ENCODE assay signal across 8 cellular contexts in genomic region chr13:36432106-36432544, GRCh38. TPM values are rescaled to one million over a fixed set of nuclear protein-coding genes. Genes with fewer than 3 reads are reported as not detected.
A peak's percentile ranks its signal among the peaks of the same experiment; 100 is the strongest.
DNase-seq lines count a peak whose midpoint lies in the region; ATAC-seq and TF ChIP-seq lines count a peak whose summit lies in the region.

Gene CCNA1, plus strand, starts transcription at chr13:36432495. Its CDS starts 562 bp downstream, at chr13:36433057.

- H3K27ac ChIP-seq in heart right ventricle: no peak within 1 kb of the TSS

- TF ChIP-seq CTCF in heart right ventricle (IDR thresholded peaks at IDR 0.05): no peak

- H3K4me3 ChIP-seq in heart right ventricle: peak within 1 kb of the TSS; percentile 32 to 68 (median 56)

- H3K27ac Mint-ChIP-seq in activated naive CD8-positive, alpha-beta T cell: no peak within 1 kb of the TSS

- peaks cover 12% of the 10 kb centered on the region for H3K4me1 Mint-ChIP-seq in activated naive CD8-positive, alpha-beta T cell (ENCODE audit: low read depth)

- no peaks in the 10 kb centered on the region for H3K9me3 ChIP-seq in heart right ventricle

- H3K4me1 ChIP-seq in heart right ventricle: peaks cover 5 to 29% (median 21%) of the 10 kb centered on the region in 9 donors

- peaks cover 0 to 53% (median 47%) of the 10 kb centered on the region in 7 donors for H3K27me3 ChIP-seq in heart right ventricle

- DNase-seq in stimulated activated CD4-positive, alpha-beta T cell treated with anti-CD3 and anti-CD28 coated beads, Interleukin-15, amount 100 ng/mL, for 24 hours: peak; percentile 54
- no peak for DNase-seq in stimulated activated CD4-positive, alpha-beta T cell treated with anti-CD3 and anti-CD28 coated beads, Interleukin-4, amount 100 ng/mL, for 24 hours
- DNase-seq in NCI-H1417 treated with DMSO at 0.1 percent for 48 hours (lab: John Stamatoyannopoulos, UW) (peak; percentile 39), heart right ventricle (peak; percentile 4 to 16), putamen (ENCODE audit: low spot score) (peak; percentile 33), GDM1 (lab: John Stamatoyannopoulos, UW) (no peak)

- H3K36me3 Mint-ChIP-seq in activated naive CD8-positive, alpha-beta T cell: no peaks in the 10 kb centered on the region

- intact Hi-C loops in heart right ventricle (cut with DNase I): no loop called here

- H3K4me3 Mint-ChIP-seq in activated naive CD8-positive, alpha-beta T cell: peak within 1 kb of the TSS; percentile 80

- no peaks in the 10 kb centered on the region for H3K36me3 ChIP-seq in heart right ventricle

- H3K27me3 Mint-ChIP-seq in activated naive CD8-positive, alpha-beta T cell: peaks cover 41% of the 10 kb centered on the region

- H3K9me3 Mint-ChIP-seq in activated naive CD8-positive, alpha-beta T cell (ENCODE audit: low read depth): no peaks in the 10 kb centered on the region

- 1% methylated on average over 37 to 46 of the region's 46 CpGs for WGBS in heart right ventricle, 2 donors

- peak; percentile 37 to 75 (median 55) for ATAC-seq in heart right ventricle
- ATAC-seq in HG03439 (IDR thresholded peaks at IDR 0.05; ENCODE audit: unreplicated experiment): no peak

RNA-seq across cellular contexts. Expression of gene CCNA1, which starts in this region (rescaled TPM):
- total RNA-seq in heart right ventricle: 1 to 10 TPM in 1 of 10 donors, under 1 TPM in 6, not detected in 3; 0.20 to 1.1 (median 0.41) TPM
- polyA plus RNA-seq in heart right ventricle: under 1 TPM; 0.22 to 0.29 TPM

Comparison
In these comparisons a context has a peak if more than half of its experiments do, and no peak if none do; other contexts are left out.
1. DNase-seq: peak in stimulated activated CD4-positive, alpha-beta T cell treated with anti-CD3 and anti-CD28 coated beads, Interleukin-15, amount 100 ng/mL, for 24 hours (single experiment), NCI-H1417 treated with DMSO at 0.1 percent for 48 hours (single experiment), heart right ventricle (2 of 2) and putamen (single experiment); none in stimulated activated CD4-positive, alpha-beta T cell treated with anti-CD3 and anti-CD28 coated beads, Interleukin-4, amount 100 ng/mL, for 24 hours (single experiment) and GDM1 (single experiment).